In genomic region chr16:230949-231348, GRCh38 we compare ENCODE assay signal across 18 cellular contexts. TPM values are rescaled to one million over a fixed set of nuclear protein-coding genes. Genes with fewer than 3 reads are reported as not detected.
DNase-seq lines count a peak whose midpoint lies in the region; ATAC-seq and TF ChIP-seq lines count a peak whose summit lies in the region.
"Had no signal": no experiment of that assay in that cellular context is flagged by ENCODE, and none has a peak within 500 bp of the region (broad histone marks: within the 10 kb centered on the region; RNA-seq: fewer than 3 reads in every experiment).

No MANE protein-coding gene starts in this region.

- H3K27ac Mint-ChIP-seq in activated T-helper 2 cell treated with anti-CD3 and anti-CD28 coated beads, Interferon-gamma antibody, Interleukin-2, Interleukin-4, amounts not matched to agents 10 μg/mL and 5 μg/mL and 100 μg/mL, durations not matched to agents 14 hours and 24 hours and 36 hours, result no peak overlapping the region
- no peak overlapping the region for H3K27ac Mint-ChIP-seq in neural crest cell (ENCODE audit: unreplicated experiment)

- H3K27me3 Mint-ChIP-seq in activated T-helper 2 cell treated with anti-CD3 and anti-CD28 coated beads, Interferon-gamma antibody, Interleukin-2, Interleukin-4, amounts not matched to agents 10 μg/mL and 5 μg/mL and 100 μg/mL, durations not matched to agents 14 hours and 24 hours and 36 hours (ENCODE audit: low read depth), result no peaks in the 10 kb centered on the region
- H3K27me3 Mint-ChIP-seq in neural crest cell (ENCODE audit: low read depth), result no peaks in the 10 kb centered on the region
- H3K27me3 Mint-ChIP-seq: CD4-positive, alpha-beta memory T cell; IgD-negative memory B cell had no signal

- intact Hi-C loops in activated T-helper 2 cell treated with anti-CD3 and anti-CD28 coated beads, Interferon-gamma antibody, Interleukin-2, Interleukin-4, amounts not matched to agents 10 μg/mL and 5 μg/mL and 100 μg/mL, durations not matched to agents 14 hours and 24 hours and 36 hours (cut with micrococcal nuclease), result no loop called here

- ATAC-seq in GM18502 (IDR thresholded peaks at IDR 0.05; ENCODE audit: poor library complexity, unreplicated experiment), result no peak
- ATAC-seq: GM12878 had no signal

- H3K36me3 Mint-ChIP-seq in activated T-helper 2 cell treated with anti-CD3 and anti-CD28 coated beads, Interferon-gamma antibody, Interleukin-2, Interleukin-4, amounts not matched to agents 10 μg/mL and 5 μg/mL and 100 μg/mL, durations not matched to agents 14 hours and 24 hours and 36 hours (ENCODE audit: low read depth), result peaks cover 28% of the 10 kb centered on the region
- peaks cover 5% of the 10 kb centered on the region for H3K36me3 Mint-ChIP-seq in neural crest cell (ENCODE audit: low read depth)
- H3K36me3 Mint-ChIP-seq: IgD-negative memory B cell had no signal

- no peak overlapping the region for H3K27ac ChIP-seq in substantia nigra (ENCODE audit: low read depth, low read length, poor library complexity, severe bottlenecking)
- H3K27ac ChIP-seq: C4-2B, GM23248 had no signal

- no peak for TF ChIP-seq CTCF in neural crest cell (conservative IDR thresholded peaks at IDR 0.05)

- H3K4me3 Mint-ChIP-seq in activated T-helper 2 cell treated with anti-CD3 and anti-CD28 coated beads, Interferon-gamma antibody, Interleukin-2, Interleukin-4, amounts not matched to agents 10 μg/mL and 5 μg/mL and 100 μg/mL, durations not matched to agents 14 hours and 24 hours and 36 hours (ENCODE audit: low read depth), result peak overlapping the region; percentile 30
- H3K4me3 Mint-ChIP-seq in neural crest cell, result peak overlapping the region; percentile 85

- H3K9me3 Mint-ChIP-seq in activated T-helper 2 cell treated with anti-CD3 and anti-CD28 coated beads, Interferon-gamma antibody, Interleukin-2, Interleukin-4, amounts not matched to agents 10 μg/mL and 5 μg/mL and 100 μg/mL, durations not matched to agents 14 hours and 24 hours and 36 hours, result no peaks in the 10 kb centered on the region
- H3K9me3 Mint-ChIP-seq in neural crest cell, result no peaks in the 10 kb centered on the region
- H3K9me3 Mint-ChIP-seq: CD4-positive, alpha-beta memory T cell; IgD-negative memory B cell had no signal

- peak; percentile 8 for DNase-seq in ELF-1 (ENCODE audit: low read depth, low spot score)
- no peak for DNase-seq in activated T-helper 2 cell treated with anti-CD3 and anti-CD28 coated beads, Interferon-gamma antibody, Interleukin-2, Interleukin-4, amounts not matched to agents 10 μg/mL and 5 μg/mL and 100 μg/mL, durations not matched to agents 14 hours and 24 hours and 36 hours (ENCODE audit: low spot score)
- DNase-seq in neural crest cell (ENCODE audit: low read depth, low spot score), result no peak
- no peak for DNase-seq in substantia nigra (lab: John Stamatoyannopoulos, UW)
- no peak for DNase-seq in OCI-M1 (lab: John Stamatoyannopoulos, UW)
- no peak for DNase-seq in NCI-H128 (lab: John Stamatoyannopoulos, UW; ENCODE audit: unreplicated experiment)
- DNase-seq: BE2C; CD4-positive, alpha-beta memory T cell; COR-L47; DMS 273 treated with DMSO at 0.1 percent for 48 hours; GM23248; H7 had no signal

- peaks cover 29% of the 10 kb centered on the region for H3K4me1 Mint-ChIP-seq in activated T-helper 2 cell treated with anti-CD3 and anti-CD28 coated beads, Interferon-gamma antibody, Interleukin-2, Interleukin-4, amounts not matched to agents 10 μg/mL and 5 μg/mL and 100 μg/mL, durations not matched to agents 14 hours and 24 hours and 36 hours (ENCODE audit: low read depth)
- H3K4me1 Mint-ChIP-seq in neural crest cell, result peaks cover 43% of the 10 kb centered on the region

RNA-seq across cellular contexts. Expression of gene LUC7L, which starts 1.7 kb away (rescaled TPM):
- total RNA-seq in activated T-helper 2 cell treated with anti-CD3 and anti-CD28 coated beads, Interferon-gamma antibody, Interleukin-2, Interleukin-4, amounts not matched to agents 10 μg/mL and 5 μg/mL and 100 μg/mL, durations not matched to agents 14 hours and 24 hours and 36 hours, result 91.0 and 93.5 TPM in 2 replicates
- 177 and 192 TPM in 2 replicates for total RNA-seq in neural crest cell

RNA-seq across cellular contexts. Expression of gene FAM234A, which starts 3.7 kb away (rescaled TPM):
- 30.3 TPM in 2 replicates for total RNA-seq in activated T-helper 2 cell treated with anti-CD3 and anti-CD28 coated beads, Interferon-gamma antibody, Interleukin-2, Interleukin-4, amounts not matched to agents 10 μg/mL and 5 μg/mL and 100 μg/mL, durations not matched to agents 14 hours and 24 hours and 36 hours
- total RNA-seq in neural crest cell, result 89.8 and 97.8 TPM in 2 replicates

RNA-seq across cellular contexts. Expression of gene RGS11, which starts 44.8 kb away (rescaled TPM):
- 0.30 and 0.46 TPM in 2 replicates for total RNA-seq in activated T-helper 2 cell treated with anti-CD3 and anti-CD28 coated beads, Interferon-gamma antibody, Interleukin-2, Interleukin-4, amounts not matched to agents 10 μg/mL and 5 μg/mL and 100 μg/mL, durations not matched to agents 14 hours and 24 hours and 36 hours
- 1.9 and 2.8 TPM in 2 replicates for total RNA-seq in neural crest cell
- total RNA-seq: GM12878, HT1080 had no signal

RNA-seq across cellular contexts. Expression of gene ARHGDIG, which starts 49.4 kb away (rescaled TPM):
- total RNA-seq in activated T-helper 2 cell treated with anti-CD3 and anti-CD28 coated beads, Interferon-gamma antibody, Interleukin-2, Interleukin-4, amounts not matched to agents 10 μg/mL and 5 μg/mL and 100 μg/mL, durations not matched to agents 14 hours and 24 hours and 36 hours, result 0.82 TPM in 1 of 2 replicates, not detected in the other
- 2.0 and 3.0 TPM in 2 replicates for total RNA-seq in neural crest cell
- total RNA-seq: Daoy, GM12878, HT1080 had no signal

RNA-seq across cellular contexts. Expression of gene HBQ1, which starts 50.7 kb away (rescaled TPM):
- total RNA-seq in activated T-helper 2 cell treated with anti-CD3 and anti-CD28 coated beads, Interferon-gamma antibody, Interleukin-2, Interleukin-4, amounts not matched to agents 10 μg/mL and 5 μg/mL and 100 μg/mL, durations not matched to agents 14 hours and 24 hours and 36 hours, result 0.39 and 0.62 TPM in 2 replicates
- 1.8 and 2.9 TPM in 2 replicates for total RNA-seq in neural crest cell
- total RNA-seq: CD4-positive, alpha-beta memory T cell; Daoy; GM12878; GM23248 had no signal
